In genomic region chr20:22492497-22492896, GRCh38 we compare ENCODE assay signal across 1 cellular context.
TF ChIP-seq lines count a peak whose summit lies in the region.

No MANE protein-coding gene starts in this region.

TF ChIP-seq in A549, 52 proteins besides CTCF, POLR2A, EP300 and RAD21 (continued from another document):
- TF ChIP-seq ELK1 (IDR thresholded peaks at IDR 0.05; ENCODE audit: low read depth, low read length), result no peak
